ENCODE assay signal across 8 cellular contexts in the genomic region with DNA sequence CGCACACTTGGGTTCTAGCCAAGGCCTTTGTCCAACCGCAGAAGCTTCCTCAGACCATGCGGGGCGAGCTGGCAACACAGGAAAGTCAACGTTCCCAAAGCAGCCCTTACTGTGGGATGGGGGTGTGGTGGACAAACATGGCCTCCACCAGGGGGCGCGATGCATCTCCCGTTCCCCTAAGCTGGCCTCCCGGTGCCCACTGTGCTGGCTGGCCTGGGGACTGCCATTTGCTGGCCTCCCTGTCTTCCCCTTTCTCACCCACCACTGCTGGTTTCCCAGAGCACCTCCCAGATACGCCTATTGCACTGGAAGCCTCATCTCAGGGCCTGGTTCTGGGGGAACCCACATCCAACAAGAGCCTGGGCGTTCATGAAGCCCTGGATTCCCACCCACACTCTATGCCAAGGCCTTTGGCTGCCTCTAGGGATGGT.
DNase-seq lines count a peak whose midpoint lies in the region; ATAC-seq, FAIRE-seq and TF ChIP-seq lines count a peak whose summit lies in the region.

No MANE protein-coding gene starts in this region.

- H3K36me3 ChIP-seq in bronchial epithelial cell (ENCODE audit: control insufficient read depth, insufficient read depth, low read length), result no peaks in the 10 kb centered on the region

- peak; percentile 72 for DNase-seq in activated effector memory CD4-positive, alpha-beta T cell treated with anti-CD3 and anti-CD28 coated beads, Interleukin-2, amount 50 U/mL, for 16 hours
- no peak for DNase-seq in activated effector memory CD4-positive, alpha-beta T cell treated with Interleukin-2 at 50 U/mL for 16 hours
- DNase-seq in SK-MEL-5 (ENCODE audit: low read depth, low spot score), result peak; percentile 56
- no peak for DNase-seq in bronchial epithelial cell (ENCODE audit: low read depth)
- peak; percentile 16 to 43 for DNase-seq in memory B cell (ENCODE audit: low spot score in 2 of 2)

- TF ChIP-seq CTCF in bronchial epithelial cell (IDR thresholded peaks at IDR 0.05; ENCODE audit: insufficient read depth, low read length, severe bottlenecking), result peak; percentile 22

- no peaks in the 10 kb centered on the region for H3K27me3 ChIP-seq in bronchial epithelial cell (ENCODE audit: control insufficient read depth, insufficient read depth, low read length)

- H3K4me1 Mint-ChIP-seq in memory B cell, result peaks cover 13% of the 10 kb centered on the region

- H3K9me3 Mint-ChIP-seq in memory B cell, result no peaks in the 10 kb centered on the region

- no peak overlapping the region for H3K27ac Mint-ChIP-seq in memory B cell

- ATAC-seq in memory B cell (ENCODE audit: low read depth) (no peak), HG03354 (IDR thresholded peaks at IDR 0.05; ENCODE audit: poor library complexity, severe bottlenecking, unreplicated experiment) (no peak), GM21515 (IDR thresholded peaks at IDR 0.05; ENCODE audit: unreplicated experiment) (no peak), HG03097 (IDR thresholded peaks at IDR 0.05; ENCODE audit: low FRiP score, unreplicated experiment) (no peak)

- no peak for FAIRE-seq in bronchial epithelial cell (lab: Jason Lieb, UNC)

- no peak overlapping the region for H3K4me3 Mint-ChIP-seq in memory B cell

- in situ Hi-C loops in SK-MEL-5 (cut with HindIII; ENCODE audit: low pct_unique_long_range_greater_than_20kb, low sequenced_read_pairs), result no loop called here

- no peaks in the 10 kb centered on the region for H3K36me3 Mint-ChIP-seq in memory B cell

- peaks cover 36% of the 10 kb centered on the region for H3K27me3 Mint-ChIP-seq in memory B cell

- no peak overlapping the region for H3K4me3 ChIP-seq in bronchial epithelial cell (ENCODE audit: low read depth, low read length)

Comparison
In these comparisons a context has a peak if more than half of its experiments do, and no peak if none do; other contexts are left out.
1. DNase-seq: peak in activated effector memory CD4-positive, alpha-beta T cell treated with anti-CD3 and anti-CD28 coated beads, Interleukin-2, amount 50 U/mL, for 16 hours (single experiment), SK-MEL-5 (single experiment) and memory B cell (2 of 2); none in activated effector memory CD4-positive, alpha-beta T cell treated with Interleukin-2 at 50 U/mL for 16 hours (single experiment) and bronchial epithelial cell (single experiment).